Comparison of ENCODE assay signal across 1 cellular context in genomic region chr2:215552144-215552580, GRCh38.
TF ChIP-seq lines count a peak whose summit lies in the region.

No MANE protein-coding gene starts in this region.

TF ChIP-seq in HepG2, 621 proteins besides CTCF, POLR2A, EP300 and RAD21 (continued from another document and continues in another):
- TF ChIP-seq SOX6 (IDR thresholded peaks at IDR 0.05) = no peak
- peak; percentile 95 for TF ChIP-seq SOX6 (CRISPR knock-in tag; IDR thresholded peaks at IDR 0.05)
- TF ChIP-seq ZBTB3 (CRISPR knock-in tag; IDR thresholded peaks at IDR 0.05; ENCODE audit: borderline replicate concordance, low read depth) = no peak
- TF ChIP-seq ZNF275 (CRISPR knock-in tag; IDR thresholded peaks at IDR 0.05; ENCODE audit: borderline replicate concordance) = no peak
- no peak for TF ChIP-seq HMGXB3 (CRISPR knock-in tag; IDR thresholded peaks at IDR 0.05; ENCODE audit: borderline replicate concordance)
- peak; percentile 87 for TF ChIP-seq ZMYM4 (CRISPR knock-in tag; IDR thresholded peaks at IDR 0.05)
- TF ChIP-seq FOSL2 (CRISPR knock-in tag; IDR thresholded peaks at IDR 0.05) = no peak
- TF ChIP-seq SMARCE1 (IDR thresholded peaks at IDR 0.05; ENCODE audit: borderline replicate concordance) = no peak
- TF ChIP-seq XBP1 (CRISPR knock-in tag; IDR thresholded peaks at IDR 0.05) = no peak
- TF ChIP-seq ZFYVE20 (CRISPR knock-in tag; IDR thresholded peaks at IDR 0.05; ENCODE audit: borderline replicate concordance, low read depth) = no peak
- no peak for TF ChIP-seq JUND (CRISPR knock-in tag; IDR thresholded peaks at IDR 0.05)
- peak; percentile 32; the same call in 1 of the 2 replicates for TF ChIP-seq IRF2 (CRISPR knock-in tag; IDR thresholded peaks at IDR 0.05)
- no peak for TF ChIP-seq CCAR2 (optimal IDR thresholded peaks at IDR 0.05; ENCODE audit: low read depth, low read length)
- no peak for TF ChIP-seq PREB (CRISPR knock-in tag; IDR thresholded peaks at IDR 0.05)
- TF ChIP-seq GLI4 (CRISPR knock-in tag; IDR thresholded peaks at IDR 0.05; ENCODE audit: borderline replicate concordance) = no peak
- no peak for TF ChIP-seq ZNF253 (CRISPR knock-in tag; IDR thresholded peaks at IDR 0.05; ENCODE audit: borderline replicate concordance)
- no peak for TF ChIP-seq SETDB1 (CRISPR knock-in tag; IDR thresholded peaks at IDR 0.05; ENCODE audit: borderline replicate concordance)
- TF ChIP-seq SNAI1 (CRISPR knock-in tag; IDR thresholded peaks at IDR 0.05; ENCODE audit: borderline replicate concordance) = no peak
- no peak for TF ChIP-seq ZNF709 (CRISPR knock-in tag; IDR thresholded peaks at IDR 0.05)
- no peak; the same call in 1 of the 2 replicates for TF ChIP-seq MIER3 (CRISPR knock-in tag; IDR thresholded peaks at IDR 0.05; ENCODE audit: borderline replicate concordance)
- TF ChIP-seq ZNF367 (CRISPR knock-in tag; IDR thresholded peaks at IDR 0.05; ENCODE audit: borderline replicate concordance) = no peak
- TF ChIP-seq ZNF704 (CRISPR knock-in tag; IDR thresholded peaks at IDR 0.05; ENCODE audit: borderline replicate concordance) = no peak
- TF ChIP-seq HMG20A (CRISPR knock-in tag; IDR thresholded peaks at IDR 0.05; ENCODE audit: borderline replicate concordance) = peak; percentile 64; the same call in 1 of the 2 replicates
- peak; percentile 90 for TF ChIP-seq SOX13 (IDR thresholded peaks at IDR 0.05)
- TF ChIP-seq SOX13 (CRISPR knock-in tag; conservative IDR thresholded peaks at IDR 0.05 in 1 of 2, IDR thresholded peaks at IDR 0.05 in 1 of 2) = peak in 1 of 2 experiments; percentile 99; a peak in 2 of 4 replicates
- 0 out of 2 replicates have a peak, but pooled peaks have one; percentile 27 for TF ChIP-seq ZSCAN31 (CRISPR knock-in tag; IDR thresholded peaks at IDR 0.05; ENCODE audit: low read depth)
- TF ChIP-seq ZNF512 (CRISPR knock-in tag; IDR thresholded peaks at IDR 0.05) = no peak
- no peak for TF ChIP-seq ZNF280B (CRISPR knock-in tag; IDR thresholded peaks at IDR 0.05; ENCODE audit: borderline replicate concordance)
- no peak for TF ChIP-seq TBP (CRISPR knock-in tag; IDR thresholded peaks at IDR 0.05)
- TF ChIP-seq ETV5 (CRISPR knock-in tag; IDR thresholded peaks at IDR 0.05; ENCODE audit: borderline replicate concordance) = no peak
- no peak for TF ChIP-seq CSRNP2 (CRISPR knock-in tag; conservative IDR thresholded peaks at IDR 0.05; ENCODE audit: low read depth)
- no peak for TF ChIP-seq FOSL1 (CRISPR knock-in tag; IDR thresholded peaks at IDR 0.05; ENCODE audit: borderline replicate concordance)
- no peak for TF ChIP-seq DMTF1 (CRISPR knock-in tag; IDR thresholded peaks at IDR 0.05)
- peak; percentile 62; the same call in 1 of the 2 replicates for TF ChIP-seq RFX3 (CRISPR knock-in tag; IDR thresholded peaks at IDR 0.05)
- TF ChIP-seq ZNF33A (CRISPR knock-in tag; IDR thresholded peaks at IDR 0.05; ENCODE audit: borderline replicate concordance) = no peak
- TF ChIP-seq ATF6 (CRISPR knock-in tag; conservative IDR thresholded peaks at IDR 0.05) = no peak
- no peak for TF ChIP-seq KLF11 (CRISPR knock-in tag; IDR thresholded peaks at IDR 0.05)
- no peak for TF ChIP-seq MIER2 (CRISPR knock-in tag; IDR thresholded peaks at IDR 0.05)
- TF ChIP-seq NR2F6 (IDR thresholded peaks at IDR 0.05) = peak; percentile 64
- TF ChIP-seq NR2F6 (CRISPR knock-in tag; IDR thresholded peaks at IDR 0.05) = peak; percentile 53; the same call in 1 of the 2 replicates
- TF ChIP-seq CSRNP1 (CRISPR knock-in tag; IDR thresholded peaks at IDR 0.05) = no peak
- no peak for TF ChIP-seq ZNF34 (CRISPR knock-in tag; IDR thresholded peaks at IDR 0.05; ENCODE audit: borderline replicate concordance)
- TF ChIP-seq ZFY (CRISPR knock-in tag; IDR thresholded peaks at IDR 0.05) = no peak
- TF ChIP-seq SRSF9 (IDR thresholded peaks at IDR 0.05; ENCODE audit: borderline replicate concordance, insufficient read depth, low read depth, low read length, poor library complexity, severe bottlenecking) = no peak
- no peak for TF ChIP-seq THAP11 (CRISPR knock-in tag; IDR thresholded peaks at IDR 0.05)
- no peak for TF ChIP-seq NCOA5 (CRISPR knock-in tag; IDR thresholded peaks at IDR 0.05)
- TF ChIP-seq BCL6 (CRISPR knock-in tag; IDR thresholded peaks at IDR 0.05) = peak; percentile 57
- TF ChIP-seq ZNF446 (CRISPR knock-in tag; IDR thresholded peaks at IDR 0.05) = no peak
- TF ChIP-seq YEATS4 (CRISPR knock-in tag; IDR thresholded peaks at IDR 0.05; ENCODE audit: borderline replicate concordance) = no peak
